Comparison of ENCODE assay signal across 1 cellular context in the genomic region with DNA sequence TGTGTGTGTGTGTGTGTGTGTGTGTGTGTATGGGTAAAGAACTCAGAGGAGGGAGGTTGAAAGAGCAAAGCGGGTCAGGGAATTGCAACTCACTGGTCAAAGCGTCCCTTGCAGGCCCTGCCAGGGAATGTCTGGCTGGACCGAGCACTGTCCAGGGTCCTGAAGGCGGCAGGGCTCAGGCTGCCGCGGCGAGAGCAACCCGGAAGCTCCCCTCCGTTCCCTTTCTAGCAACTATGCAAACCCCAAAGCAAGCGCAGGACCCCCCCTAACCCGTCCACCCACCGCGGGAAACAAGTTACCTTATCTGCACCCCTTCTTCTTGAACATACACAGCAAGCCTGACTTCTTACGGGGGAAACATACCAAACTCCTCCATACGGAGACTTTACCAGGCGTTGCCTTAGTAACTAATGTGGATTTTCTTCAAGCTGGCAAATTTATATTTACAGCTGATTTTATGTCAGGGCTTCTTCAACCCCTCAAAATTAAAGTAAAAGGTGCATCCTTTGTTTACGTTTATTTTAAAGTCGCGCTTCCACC.
A peak's percentile ranks its signal among the peaks of the same experiment; 100 is the strongest.
TF ChIP-seq lines count a peak whose summit lies in the region.

No MANE protein-coding gene starts in this region.

TF ChIP-seq in WTC11, 78 proteins besides CTCF, POLR2A, EP300 and RAD21 (continues in another document):
- TF ChIP-seq, protein P1, sequence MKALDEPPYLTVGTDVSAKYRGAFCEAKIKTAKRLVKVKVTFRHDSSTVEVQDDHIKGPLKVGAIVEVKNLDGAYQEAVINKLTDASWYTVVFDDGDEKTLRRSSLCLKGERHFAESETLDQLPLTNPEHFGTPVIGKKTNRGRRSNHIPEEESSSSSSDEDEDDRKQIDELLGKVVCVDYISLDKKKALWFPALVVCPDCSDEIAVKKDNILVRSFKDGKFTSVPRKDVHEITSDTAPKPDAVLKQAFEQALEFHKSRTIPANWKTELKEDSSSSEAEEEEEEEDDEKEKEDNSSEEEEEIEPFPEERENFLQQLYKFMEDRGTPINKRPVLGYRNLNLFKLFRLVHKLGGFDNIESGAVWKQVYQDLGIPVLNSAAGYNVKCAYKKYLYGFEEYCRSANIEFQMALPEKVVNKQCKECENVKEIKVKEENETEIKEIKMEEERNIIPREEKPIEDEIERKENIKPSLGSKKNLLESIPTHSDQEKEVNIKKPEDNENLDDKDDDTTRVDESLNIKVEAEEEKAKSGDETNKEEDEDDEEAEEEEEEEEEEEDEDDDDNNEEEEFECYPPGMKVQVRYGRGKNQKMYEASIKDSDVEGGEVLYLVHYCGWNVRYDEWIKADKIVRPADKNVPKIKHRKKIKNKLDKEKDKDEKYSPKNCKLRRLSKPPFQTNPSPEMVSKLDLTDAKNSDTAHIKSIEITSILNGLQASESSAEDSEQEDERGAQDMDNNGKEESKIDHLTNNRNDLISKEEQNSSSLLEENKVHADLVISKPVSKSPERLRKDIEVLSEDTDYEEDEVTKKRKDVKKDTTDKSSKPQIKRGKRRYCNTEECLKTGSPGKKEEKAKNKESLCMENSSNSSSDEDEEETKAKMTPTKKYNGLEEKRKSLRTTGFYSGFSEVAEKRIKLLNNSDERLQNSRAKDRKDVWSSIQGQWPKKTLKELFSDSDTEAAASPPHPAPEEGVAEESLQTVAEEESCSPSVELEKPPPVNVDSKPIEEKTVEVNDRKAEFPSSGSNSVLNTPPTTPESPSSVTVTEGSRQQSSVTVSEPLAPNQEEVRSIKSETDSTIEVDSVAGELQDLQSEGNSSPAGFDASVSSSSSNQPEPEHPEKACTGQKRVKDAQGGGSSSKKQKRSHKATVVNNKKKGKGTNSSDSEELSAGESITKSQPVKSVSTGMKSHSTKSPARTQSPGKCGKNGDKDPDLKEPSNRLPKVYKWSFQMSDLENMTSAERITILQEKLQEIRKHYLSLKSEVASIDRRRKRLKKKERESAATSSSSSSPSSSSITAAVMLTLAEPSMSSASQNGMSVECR (CRISPR knock-in tag; IDR thresholded peaks at IDR 0.05; ENCODE audit: borderline replicate concordance), result peak; percentile 97
- TF ChIP-seq NR2C2 (CRISPR knock-in tag; IDR thresholded peaks at IDR 0.05) (peak; percentile 28; the same call in 1 of the 2 replicates), JUN (CRISPR knock-in tag; IDR thresholded peaks at IDR 0.05) (peak; percentile 89; the same call in 1 of the 2 replicates), NFYB (CRISPR knock-in tag; conservative IDR thresholded peaks at IDR 0.05; ENCODE audit: low read depth) (0 out of 2 replicates have a peak, but pooled peaks have one; percentile 22), ZNF396 (CRISPR knock-in tag; IDR thresholded peaks at IDR 0.05; ENCODE audit: borderline replicate concordance) (no peak), TP53 (CRISPR knock-in tag; IDR thresholded peaks at IDR 0.05) (peak; percentile 53; the same call in 1 of the 2 replicates), NR1H2 (CRISPR knock-in tag; IDR thresholded peaks at IDR 0.05) (no peak), IRF2 (CRISPR knock-in tag; IDR thresholded peaks at IDR 0.05; ENCODE audit: borderline replicate concordance, low read depth) (no peak), SOX15 (CRISPR knock-in tag; IDR thresholded peaks at IDR 0.05) (no peak), ESRRA (CRISPR knock-in tag; IDR thresholded peaks at IDR 0.05; ENCODE audit: borderline replicate concordance) (peak; percentile 85; the same call in 1 of the 2 replicates), ZNF671 (CRISPR knock-in tag; IDR thresholded peaks at IDR 0.05) (no peak), ZNF263 (CRISPR knock-in tag; IDR thresholded peaks at IDR 0.05; ENCODE audit: low read depth) (no peak), FOXP1 (CRISPR knock-in tag; IDR thresholded peaks at IDR 0.05; ENCODE audit: borderline replicate concordance) (peak; percentile 95), HMGA2 (CRISPR knock-in tag; IDR thresholded peaks at IDR 0.05) (no peak)
- TF ChIP-seq, protein P2, sequence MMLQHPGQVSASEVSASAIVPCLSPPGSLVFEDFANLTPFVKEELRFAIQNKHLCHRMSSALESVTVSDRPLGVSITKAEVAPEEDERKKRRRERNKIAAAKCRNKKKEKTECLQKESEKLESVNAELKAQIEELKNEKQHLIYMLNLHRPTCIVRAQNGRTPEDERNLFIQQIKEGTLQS (CRISPR knock-in tag; conservative IDR thresholded peaks at IDR 0.05), result 0 out of 2 replicates have a peak, but pooled peaks have one; percentile 52
- TF ChIP-seq, protein P3, sequence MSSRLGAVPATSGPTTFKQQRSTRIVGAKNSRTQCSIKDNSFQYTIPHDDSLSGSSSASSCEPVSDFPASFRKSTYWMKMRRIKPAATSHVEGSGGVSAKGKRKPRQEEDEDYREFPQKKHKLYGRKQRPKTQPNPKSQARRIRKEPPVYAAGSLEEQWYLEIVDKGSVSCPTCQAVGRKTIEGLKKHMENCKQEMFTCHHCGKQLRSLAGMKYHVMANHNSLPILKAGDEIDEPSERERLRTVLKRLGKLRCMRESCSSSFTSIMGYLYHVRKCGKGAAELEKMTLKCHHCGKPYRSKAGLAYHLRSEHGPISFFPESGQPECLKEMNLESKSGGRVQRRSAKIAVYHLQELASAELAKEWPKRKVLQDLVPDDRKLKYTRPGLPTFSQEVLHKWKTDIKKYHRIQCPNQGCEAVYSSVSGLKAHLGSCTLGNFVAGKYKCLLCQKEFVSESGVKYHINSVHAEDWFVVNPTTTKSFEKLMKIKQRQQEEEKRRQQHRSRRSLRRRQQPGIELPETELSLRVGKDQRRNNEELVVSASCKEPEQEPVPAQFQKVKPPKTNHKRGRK (CRISPR knock-in tag; IDR thresholded peaks at IDR 0.05; ENCODE audit: borderline replicate concordance), result peak; percentile 80; the same call in 1 of the 2 replicates
- TF ChIP-seq, protein P4, sequence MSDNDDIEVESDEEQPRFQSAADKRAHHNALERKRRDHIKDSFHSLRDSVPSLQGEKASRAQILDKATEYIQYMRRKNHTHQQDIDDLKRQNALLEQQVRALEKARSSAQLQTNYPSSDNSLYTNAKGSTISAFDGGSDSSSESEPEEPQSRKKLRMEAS (CRISPR knock-in tag; IDR thresholded peaks at IDR 0.05), result peak; percentile 39; the same call in 1 of the 2 replicates
- TF ChIP-seq, protein P5, sequence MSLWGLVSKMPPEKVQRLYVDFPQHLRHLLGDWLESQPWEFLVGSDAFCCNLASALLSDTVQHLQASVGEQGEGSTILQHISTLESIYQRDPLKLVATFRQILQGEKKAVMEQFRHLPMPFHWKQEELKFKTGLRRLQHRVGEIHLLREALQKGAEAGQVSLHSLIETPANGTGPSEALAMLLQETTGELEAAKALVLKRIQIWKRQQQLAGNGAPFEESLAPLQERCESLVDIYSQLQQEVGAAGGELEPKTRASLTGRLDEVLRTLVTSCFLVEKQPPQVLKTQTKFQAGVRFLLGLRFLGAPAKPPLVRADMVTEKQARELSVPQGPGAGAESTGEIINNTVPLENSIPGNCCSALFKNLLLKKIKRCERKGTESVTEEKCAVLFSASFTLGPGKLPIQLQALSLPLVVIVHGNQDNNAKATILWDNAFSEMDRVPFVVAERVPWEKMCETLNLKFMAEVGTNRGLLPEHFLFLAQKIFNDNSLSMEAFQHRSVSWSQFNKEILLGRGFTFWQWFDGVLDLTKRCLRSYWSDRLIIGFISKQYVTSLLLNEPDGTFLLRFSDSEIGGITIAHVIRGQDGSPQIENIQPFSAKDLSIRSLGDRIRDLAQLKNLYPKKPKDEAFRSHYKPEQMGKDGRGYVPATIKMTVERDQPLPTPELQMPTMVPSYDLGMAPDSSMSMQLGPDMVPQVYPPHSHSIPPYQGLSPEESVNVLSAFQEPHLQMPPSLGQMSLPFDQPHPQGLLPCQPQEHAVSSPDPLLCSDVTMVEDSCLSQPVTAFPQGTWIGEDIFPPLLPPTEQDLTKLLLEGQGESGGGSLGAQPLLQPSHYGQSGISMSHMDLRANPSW (CRISPR knock-in tag; conservative IDR thresholded peaks at IDR 0.05; ENCODE audit: low read depth), result no peak
- TF ChIP-seq, protein P6, sequence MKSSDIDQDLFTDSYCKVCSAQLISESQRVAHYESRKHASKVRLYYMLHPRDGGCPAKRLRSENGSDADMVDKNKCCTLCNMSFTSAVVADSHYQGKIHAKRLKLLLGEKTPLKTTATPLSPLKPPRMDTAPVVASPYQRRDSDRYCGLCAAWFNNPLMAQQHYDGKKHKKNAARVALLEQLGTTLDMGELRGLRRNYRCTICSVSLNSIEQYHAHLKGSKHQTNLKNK (CRISPR knock-in tag; IDR thresholded peaks at IDR 0.05), result no peak
- TF ChIP-seq, protein P7, sequence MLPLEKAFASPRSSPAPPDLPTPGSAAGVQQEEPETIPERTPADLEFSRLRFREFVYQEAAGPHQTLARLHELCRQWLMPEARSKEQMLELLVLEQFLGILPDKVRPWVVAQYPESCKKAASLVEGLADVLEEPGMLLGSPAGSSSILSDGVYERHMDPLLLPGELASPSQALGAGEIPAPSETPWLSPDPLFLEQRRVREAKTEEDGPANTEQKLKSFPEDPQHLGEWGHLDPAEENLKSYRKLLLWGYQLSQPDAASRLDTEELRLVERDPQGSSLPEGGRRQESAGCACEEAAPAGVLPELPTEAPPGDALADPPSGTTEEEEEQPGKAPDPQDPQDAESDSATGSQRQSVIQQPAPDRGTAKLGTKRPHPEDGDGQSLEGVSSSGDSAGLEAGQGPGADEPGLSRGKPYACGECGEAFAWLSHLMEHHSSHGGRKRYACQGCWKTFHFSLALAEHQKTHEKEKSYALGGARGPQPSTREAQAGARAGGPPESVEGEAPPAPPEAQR (CRISPR knock-in tag; IDR thresholded peaks at IDR 0.05), result no peak
- TF ChIP-seq, protein P8, sequence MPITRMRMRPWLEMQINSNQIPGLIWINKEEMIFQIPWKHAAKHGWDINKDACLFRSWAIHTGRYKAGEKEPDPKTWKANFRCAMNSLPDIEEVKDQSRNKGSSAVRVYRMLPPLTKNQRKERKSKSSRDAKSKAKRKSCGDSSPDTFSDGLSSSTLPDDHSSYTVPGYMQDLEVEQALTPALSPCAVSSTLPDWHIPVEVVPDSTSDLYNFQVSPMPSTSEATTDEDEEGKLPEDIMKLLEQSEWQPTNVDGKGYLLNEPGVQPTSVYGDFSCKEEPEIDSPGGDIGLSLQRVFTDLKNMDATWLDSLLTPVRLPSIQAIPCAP (CRISPR knock-in tag; IDR thresholded peaks at IDR 0.05), result peak; percentile 90; the same call in 1 of the 2 replicates
- TF ChIP-seq, protein P9, sequence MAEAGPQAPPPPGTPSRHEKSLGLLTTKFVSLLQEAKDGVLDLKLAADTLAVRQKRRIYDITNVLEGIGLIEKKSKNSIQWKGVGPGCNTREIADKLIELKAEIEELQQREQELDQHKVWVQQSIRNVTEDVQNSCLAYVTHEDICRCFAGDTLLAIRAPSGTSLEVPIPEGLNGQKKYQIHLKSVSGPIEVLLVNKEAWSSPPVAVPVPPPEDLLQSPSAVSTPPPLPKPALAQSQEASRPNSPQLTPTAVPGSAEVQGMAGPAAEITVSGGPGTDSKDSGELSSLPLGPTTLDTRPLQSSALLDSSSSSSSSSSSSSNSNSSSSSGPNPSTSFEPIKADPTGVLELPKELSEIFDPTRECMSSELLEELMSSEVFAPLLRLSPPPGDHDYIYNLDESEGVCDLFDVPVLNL (CRISPR knock-in tag; IDR thresholded peaks at IDR 0.05; ENCODE audit: borderline replicate concordance, low read depth), result peak; percentile 77; the same call in 1 of the 2 replicates
- TF ChIP-seq, protein P10, sequence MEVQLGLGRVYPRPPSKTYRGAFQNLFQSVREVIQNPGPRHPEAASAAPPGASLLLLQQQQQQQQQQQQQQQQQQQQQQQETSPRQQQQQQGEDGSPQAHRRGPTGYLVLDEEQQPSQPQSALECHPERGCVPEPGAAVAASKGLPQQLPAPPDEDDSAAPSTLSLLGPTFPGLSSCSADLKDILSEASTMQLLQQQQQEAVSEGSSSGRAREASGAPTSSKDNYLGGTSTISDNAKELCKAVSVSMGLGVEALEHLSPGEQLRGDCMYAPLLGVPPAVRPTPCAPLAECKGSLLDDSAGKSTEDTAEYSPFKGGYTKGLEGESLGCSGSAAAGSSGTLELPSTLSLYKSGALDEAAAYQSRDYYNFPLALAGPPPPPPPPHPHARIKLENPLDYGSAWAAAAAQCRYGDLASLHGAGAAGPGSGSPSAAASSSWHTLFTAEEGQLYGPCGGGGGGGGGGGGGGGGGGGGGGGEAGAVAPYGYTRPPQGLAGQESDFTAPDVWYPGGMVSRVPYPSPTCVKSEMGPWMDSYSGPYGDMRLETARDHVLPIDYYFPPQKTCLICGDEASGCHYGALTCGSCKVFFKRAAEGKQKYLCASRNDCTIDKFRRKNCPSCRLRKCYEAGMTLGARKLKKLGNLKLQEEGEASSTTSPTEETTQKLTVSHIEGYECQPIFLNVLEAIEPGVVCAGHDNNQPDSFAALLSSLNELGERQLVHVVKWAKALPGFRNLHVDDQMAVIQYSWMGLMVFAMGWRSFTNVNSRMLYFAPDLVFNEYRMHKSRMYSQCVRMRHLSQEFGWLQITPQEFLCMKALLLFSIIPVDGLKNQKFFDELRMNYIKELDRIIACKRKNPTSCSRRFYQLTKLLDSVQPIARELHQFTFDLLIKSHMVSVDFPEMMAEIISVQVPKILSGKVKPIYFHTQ (CRISPR knock-in tag; IDR thresholded peaks at IDR 0.05), result no peak
- TF ChIP-seq, protein P11, sequence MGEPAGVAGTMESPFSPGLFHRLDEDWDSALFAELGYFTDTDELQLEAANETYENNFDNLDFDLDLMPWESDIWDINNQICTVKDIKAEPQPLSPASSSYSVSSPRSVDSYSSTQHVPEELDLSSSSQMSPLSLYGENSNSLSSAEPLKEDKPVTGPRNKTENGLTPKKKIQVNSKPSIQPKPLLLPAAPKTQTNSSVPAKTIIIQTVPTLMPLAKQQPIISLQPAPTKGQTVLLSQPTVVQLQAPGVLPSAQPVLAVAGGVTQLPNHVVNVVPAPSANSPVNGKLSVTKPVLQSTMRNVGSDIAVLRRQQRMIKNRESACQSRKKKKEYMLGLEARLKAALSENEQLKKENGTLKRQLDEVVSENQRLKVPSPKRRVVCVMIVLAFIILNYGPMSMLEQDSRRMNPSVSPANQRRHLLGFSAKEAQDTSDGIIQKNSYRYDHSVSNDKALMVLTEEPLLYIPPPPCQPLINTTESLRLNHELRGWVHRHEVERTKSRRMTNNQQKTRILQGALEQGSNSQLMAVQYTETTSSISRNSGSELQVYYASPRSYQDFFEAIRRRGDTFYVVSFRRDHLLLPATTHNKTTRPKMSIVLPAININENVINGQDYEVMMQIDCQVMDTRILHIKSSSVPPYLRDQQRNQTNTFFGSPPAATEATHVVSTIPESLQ (CRISPR knock-in tag; IDR thresholded peaks at IDR 0.05), result no peak
- TF ChIP-seq, protein P12, sequence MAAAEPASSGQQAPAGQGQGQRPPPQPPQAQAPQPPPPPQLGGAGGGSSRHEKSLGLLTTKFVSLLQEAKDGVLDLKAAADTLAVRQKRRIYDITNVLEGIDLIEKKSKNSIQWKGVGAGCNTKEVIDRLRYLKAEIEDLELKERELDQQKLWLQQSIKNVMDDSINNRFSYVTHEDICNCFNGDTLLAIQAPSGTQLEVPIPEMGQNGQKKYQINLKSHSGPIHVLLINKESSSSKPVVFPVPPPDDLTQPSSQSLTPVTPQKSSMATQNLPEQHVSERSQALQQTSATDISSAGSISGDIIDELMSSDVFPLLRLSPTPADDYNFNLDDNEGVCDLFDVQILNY (CRISPR knock-in tag; IDR thresholded peaks at IDR 0.05), result no peak
- TF ChIP-seq, protein P13, sequence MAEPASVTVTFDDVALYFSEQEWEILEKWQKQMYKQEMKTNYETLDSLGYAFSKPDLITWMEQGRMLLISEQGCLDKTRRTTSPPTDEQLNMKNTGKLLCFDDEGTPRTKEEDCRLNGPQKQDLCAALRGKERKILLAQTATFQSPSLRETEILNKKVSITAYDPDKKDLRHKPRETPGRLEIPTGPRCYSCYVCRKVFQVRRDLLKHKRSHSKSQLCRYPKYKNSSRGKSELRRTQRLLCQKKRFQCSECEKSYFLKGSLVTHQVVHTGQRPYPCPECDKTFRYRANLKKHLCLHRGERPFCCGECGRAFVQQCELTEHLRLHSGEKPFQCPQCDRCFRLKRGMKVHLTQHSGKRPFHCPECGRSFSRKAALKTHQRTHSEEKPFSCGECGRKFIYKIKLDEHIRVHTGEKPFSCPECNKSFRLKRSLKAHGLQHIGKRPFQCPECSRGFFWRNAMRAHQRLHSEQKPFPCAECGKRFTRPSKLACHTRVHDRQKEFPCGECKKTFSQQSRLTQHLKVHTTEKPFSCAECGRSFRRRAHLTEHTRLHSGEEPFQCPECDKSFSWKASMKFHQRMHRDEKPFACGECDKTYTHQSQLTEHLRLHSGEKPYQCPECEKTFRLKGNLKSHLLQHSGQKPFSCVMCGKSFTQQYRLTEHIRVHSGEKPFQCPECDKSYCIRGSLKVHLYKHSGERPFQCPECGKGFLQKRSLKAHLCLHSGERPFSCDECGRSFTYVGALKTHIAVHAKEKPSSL (CRISPR knock-in tag; conservative IDR thresholded peaks at IDR 0.05), result no peak
